ENCODE assay signal across 1 cellular context in the genomic region with DNA sequence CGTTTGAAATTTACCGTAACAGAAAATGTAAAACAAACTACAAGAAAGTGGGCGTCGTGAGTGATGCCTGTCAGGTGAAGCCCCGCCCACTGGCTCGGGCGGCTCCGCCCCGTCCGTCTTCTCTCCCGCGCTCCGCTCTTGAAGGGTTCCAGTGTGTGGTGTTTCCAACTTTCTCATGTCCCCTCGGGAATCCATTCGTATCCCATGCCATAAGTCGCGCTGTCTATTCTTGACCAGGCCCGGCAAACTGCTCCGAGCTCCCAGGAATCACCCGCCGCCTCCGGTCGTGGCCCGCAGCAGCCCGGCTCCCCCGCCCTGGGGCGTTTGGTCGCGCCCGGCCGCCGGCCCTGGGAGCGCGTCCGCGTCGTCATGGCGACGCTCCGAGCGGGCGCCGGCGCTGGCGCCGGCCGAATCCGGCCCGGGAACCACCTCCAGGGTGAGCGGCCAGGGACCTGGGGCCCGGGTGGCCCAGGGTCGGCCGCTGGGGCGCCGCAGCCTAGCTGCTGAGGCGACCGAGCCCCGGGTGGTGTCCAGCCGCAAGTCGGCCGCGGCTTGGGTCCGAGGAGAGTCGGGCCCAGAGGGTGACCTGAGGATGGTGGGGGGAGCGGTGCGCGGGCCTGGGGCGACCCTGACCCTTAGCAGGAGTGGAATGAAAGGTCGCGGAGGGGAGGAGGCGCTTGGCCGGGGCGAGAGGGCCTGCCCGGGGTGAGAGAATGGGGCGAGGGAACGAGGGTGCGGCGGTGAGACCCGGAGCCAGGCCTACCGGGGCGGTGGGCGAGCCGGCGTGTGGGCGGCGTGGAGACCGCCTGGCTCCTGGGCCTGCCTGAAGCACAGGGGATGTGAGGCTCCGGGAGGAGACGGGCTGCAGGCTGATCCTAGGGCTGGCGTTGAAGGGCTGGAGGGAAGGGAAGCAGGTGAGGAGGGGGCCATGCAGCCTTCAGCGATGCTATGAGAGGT.
TF ChIP-seq lines count a peak whose summit lies in the region.

A gene (plus strand): TSS at position 375 of the 957 bp plus-strand sequence. CDS start 1,683 bp downstream, outside the sequence.

TF ChIP-seq in HepG2, 621 proteins besides CTCF, POLR2A, EP300 and RAD21 (continued from another document and continues in another):
- TF ChIP-seq ZNF749 (CRISPR knock-in tag; IDR thresholded peaks at IDR 0.05; ENCODE audit: borderline replicate concordance) (no peak), ZNF720 (CRISPR knock-in tag; IDR thresholded peaks at IDR 0.05) (no peak), ZNF883 (CRISPR knock-in tag; IDR thresholded peaks at IDR 0.05; ENCODE audit: not compliant biosample characterization) (no peak), CEBPG (CRISPR knock-in tag; IDR thresholded peaks at IDR 0.05) (no peak), TSC22D2 (CRISPR knock-in tag; IDR thresholded peaks at IDR 0.05; ENCODE audit: borderline replicate concordance) (no peak), ZSCAN25 (CRISPR knock-in tag; IDR thresholded peaks at IDR 0.05) (no peak), SIN3A (IDR thresholded peaks at IDR 0.05; ENCODE audit: borderline replicate concordance, low read depth, low read length) (peak; percentile 58; the same call in 1 of the 2 replicates), SIX1 (CRISPR knock-in tag; IDR thresholded peaks at IDR 0.05; ENCODE audit: borderline replicate concordance) (no peak), ZNF7 (CRISPR knock-in tag; IDR thresholded peaks at IDR 0.05) (no peak), ZFP36L1 (CRISPR knock-in tag; IDR thresholded peaks at IDR 0.05) (no peak), NFATC3 (CRISPR knock-in tag; IDR thresholded peaks at IDR 0.05) (no peak), KDM4B (CRISPR knock-in tag; IDR thresholded peaks at IDR 0.05) (no peak), ZNF12 (CRISPR knock-in tag; IDR thresholded peaks at IDR 0.05) (no peak), MAFK (conservative IDR thresholded peaks at IDR 0.05 in 1 of 2, IDR thresholded peaks at IDR 0.05 in 1 of 2; ENCODE audit: low read length in 2 of 2) (no peak), EED (CRISPR knock-in tag; IDR thresholded peaks at IDR 0.05) (peak; percentile 66; the same call in 1 of the 2 replicates), SNAPC2 (CRISPR knock-in tag; IDR thresholded peaks at IDR 0.05) (no peak), ZBTB42 (CRISPR knock-in tag; IDR thresholded peaks at IDR 0.05) (no peak), ZC3H4 (CRISPR knock-in tag; IDR thresholded peaks at IDR 0.05; ENCODE audit: borderline replicate concordance) (no peak), BCL6 (CRISPR knock-in tag; IDR thresholded peaks at IDR 0.05) (no peak), GABPA (IDR thresholded peaks at IDR 0.05; ENCODE audit: low read depth, low read length) (no peak), GABPA (CRISPR knock-in tag; IDR thresholded peaks at IDR 0.05; ENCODE audit: low read depth) (no peak), ZNF879 (CRISPR knock-in tag; IDR thresholded peaks at IDR 0.05) (no peak), ZNF709 (CRISPR knock-in tag; IDR thresholded peaks at IDR 0.05) (0 out of 2 replicates have a peak, but pooled peaks have one; percentile 48), ASH2L (IDR thresholded peaks at IDR 0.05; ENCODE audit: insufficient read length, low read depth, low read length) (peak; percentile 59), KDM6A (CRISPR knock-in tag; IDR thresholded peaks at IDR 0.05; ENCODE audit: low read depth) (no peak), NFYC (CRISPR knock-in tag; IDR thresholded peaks at IDR 0.05) (no peak), ZNF788 (CRISPR knock-in tag; IDR thresholded peaks at IDR 0.05; ENCODE audit: borderline replicate concordance) (peak; percentile 72; the same call in 1 of the 2 replicates), ZNF274 (CRISPR knock-in tag; IDR thresholded peaks at IDR 0.05) (no peak; the same call in 1 of the 2 replicates), ZNF251 (CRISPR knock-in tag; IDR thresholded peaks at IDR 0.05) (no peak), ZNF335 (CRISPR knock-in tag; IDR thresholded peaks at IDR 0.05) (no peak), CBX2 (IDR thresholded peaks at IDR 0.05; ENCODE audit: low read depth, low read length) (no peak), CBX2 (CRISPR knock-in tag; IDR thresholded peaks at IDR 0.05; ENCODE audit: low read depth) (no peak), ZFAT (CRISPR knock-in tag; conservative IDR thresholded peaks at IDR 0.05) (no peak), IKZF1 (IDR thresholded peaks at IDR 0.05) (no peak), ZNF124 (CRISPR knock-in tag; IDR thresholded peaks at IDR 0.05) (0 out of 2 replicates have a peak, but pooled peaks have one; percentile 36), ZNF33A (CRISPR knock-in tag; IDR thresholded peaks at IDR 0.05; ENCODE audit: borderline replicate concordance) (no peak), HDAC6 (IDR thresholded peaks at IDR 0.05; ENCODE audit: low read depth, low read length) (no peak), HHEX (CRISPR knock-in tag; IDR thresholded peaks at IDR 0.05) (no peak), TAF15 (IDR thresholded peaks at IDR 0.05; ENCODE audit: low read depth, low read length, poor library complexity, severe bottlenecking) (no peak), ZNF205 (CRISPR knock-in tag; IDR thresholded peaks at IDR 0.05) (no peak), NCOA5 (CRISPR knock-in tag; IDR thresholded peaks at IDR 0.05) (no peak), ZNF773 (CRISPR knock-in tag; IDR thresholded peaks at IDR 0.05; ENCODE audit: borderline replicate concordance) (no peak), PLRG1 (conservative IDR thresholded peaks at IDR 0.05) (no peak), HDAC2 (CRISPR knock-in tag; IDR thresholded peaks at IDR 0.05) (0 out of 2 replicates have a peak, but pooled peaks have one; percentile 9), NCOA2 (CRISPR knock-in tag; IDR thresholded peaks at IDR 0.05) (no peak), ATM (IDR thresholded peaks at IDR 0.05; ENCODE audit: borderline replicate concordance) (no peak), ISX (CRISPR knock-in tag; conservative IDR thresholded peaks at IDR 0.05) (no peak)
- TF ChIP-seq, protein P1, sequence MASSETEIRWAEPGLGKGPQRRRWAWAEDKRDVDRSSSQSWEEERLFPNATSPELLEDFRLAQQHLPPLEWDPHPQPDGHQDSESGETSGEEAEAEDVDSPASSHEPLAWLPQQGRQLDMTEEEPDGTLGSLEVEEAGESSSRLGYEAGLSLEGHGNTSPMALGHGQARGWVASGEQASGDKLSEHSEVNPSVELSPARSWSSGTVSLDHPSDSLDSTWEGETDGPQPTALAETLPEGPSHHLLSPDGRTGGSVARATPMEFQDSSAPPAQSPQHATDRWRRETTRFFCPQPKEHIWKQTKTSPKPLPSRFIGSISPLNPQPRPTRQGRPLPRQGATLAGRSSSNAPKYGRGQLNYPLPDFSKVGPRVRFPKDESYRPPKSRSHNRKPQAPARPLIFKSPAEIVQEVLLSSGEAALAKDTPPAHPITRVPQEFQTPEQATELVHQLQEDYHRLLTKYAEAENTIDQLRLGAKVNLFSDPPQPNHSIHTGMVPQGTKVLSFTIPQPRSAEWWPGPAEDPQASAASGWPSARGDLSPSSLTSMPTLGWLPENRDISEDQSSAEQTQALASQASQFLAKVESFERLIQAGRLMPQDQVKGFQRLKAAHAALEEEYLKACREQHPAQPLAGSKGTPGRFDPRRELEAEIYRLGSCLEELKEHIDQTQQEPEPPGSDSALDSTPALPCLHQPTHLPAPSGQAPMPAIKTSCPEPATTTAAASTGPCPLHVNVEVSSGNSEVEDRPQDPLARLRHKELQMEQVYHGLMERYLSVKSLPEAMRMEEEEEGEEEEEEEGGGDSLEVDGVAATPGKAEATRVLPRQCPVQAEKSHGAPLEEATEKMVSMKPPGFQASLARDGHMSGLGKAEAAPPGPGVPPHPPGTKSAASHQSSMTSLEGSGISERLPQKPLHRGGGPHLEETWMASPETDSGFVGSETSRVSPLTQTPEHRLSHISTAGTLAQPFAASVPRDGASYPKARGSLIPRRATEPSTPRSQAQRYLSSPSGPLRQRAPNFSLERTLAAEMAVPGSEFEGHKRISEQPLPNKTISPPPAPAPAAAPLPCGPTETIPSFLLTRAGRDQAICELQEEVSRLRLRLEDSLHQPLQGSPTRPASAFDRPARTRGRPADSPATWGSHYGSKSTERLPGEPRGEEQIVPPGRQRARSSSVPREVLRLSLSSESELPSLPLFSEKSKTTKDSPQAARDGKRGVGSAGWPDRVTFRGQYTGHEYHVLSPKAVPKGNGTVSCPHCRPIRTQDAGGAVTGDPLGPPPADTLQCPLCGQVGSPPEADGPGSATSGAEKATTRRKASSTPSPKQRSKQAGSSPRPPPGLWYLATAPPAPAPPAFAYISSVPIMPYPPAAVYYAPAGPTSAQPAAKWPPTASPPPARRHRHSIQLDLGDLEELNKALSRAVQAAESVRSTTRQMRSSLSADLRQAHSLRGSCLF (CRISPR knock-in tag; IDR thresholded peaks at IDR 0.05; ENCODE audit: borderline replicate concordance), result no peak
- TF ChIP-seq, protein P2, sequence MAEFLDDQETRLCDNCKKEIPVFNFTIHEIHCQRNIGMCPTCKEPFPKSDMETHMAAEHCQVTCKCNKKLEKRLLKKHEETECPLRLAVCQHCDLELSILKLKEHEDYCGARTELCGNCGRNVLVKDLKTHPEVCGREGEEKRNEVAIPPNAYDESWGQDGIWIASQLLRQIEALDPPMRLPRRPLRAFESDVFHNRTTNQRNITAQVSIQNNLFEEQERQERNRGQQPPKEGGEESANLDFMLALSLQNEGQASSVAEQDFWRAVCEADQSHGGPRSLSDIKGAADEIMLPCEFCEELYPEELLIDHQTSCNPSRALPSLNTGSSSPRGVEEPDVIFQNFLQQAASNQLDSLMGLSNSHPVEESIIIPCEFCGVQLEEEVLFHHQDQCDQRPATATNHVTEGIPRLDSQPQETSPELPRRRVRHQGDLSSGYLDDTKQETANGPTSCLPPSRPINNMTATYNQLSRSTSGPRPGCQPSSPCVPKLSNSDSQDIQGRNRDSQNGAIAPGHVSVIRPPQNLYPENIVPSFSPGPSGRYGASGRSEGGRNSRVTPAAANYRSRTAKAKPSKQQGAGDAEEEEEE (CRISPR knock-in tag; IDR thresholded peaks at IDR 0.05; ENCODE audit: borderline replicate concordance), result no peak
- TF ChIP-seq, protein P3, sequence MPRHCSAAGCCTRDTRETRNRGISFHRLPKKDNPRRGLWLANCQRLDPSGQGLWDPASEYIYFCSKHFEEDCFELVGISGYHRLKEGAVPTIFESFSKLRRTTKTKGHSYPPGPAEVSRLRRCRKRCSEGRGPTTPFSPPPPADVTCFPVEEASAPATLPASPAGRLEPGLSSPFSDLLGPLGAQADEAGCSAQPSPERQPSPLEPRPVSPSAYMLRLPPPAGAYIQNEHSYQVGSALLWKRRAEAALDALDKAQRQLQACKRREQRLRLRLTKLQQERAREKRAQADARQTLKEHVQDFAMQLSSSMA (CRISPR knock-in tag; IDR thresholded peaks at IDR 0.05), result no peak
- TF ChIP-seq, protein P4, sequence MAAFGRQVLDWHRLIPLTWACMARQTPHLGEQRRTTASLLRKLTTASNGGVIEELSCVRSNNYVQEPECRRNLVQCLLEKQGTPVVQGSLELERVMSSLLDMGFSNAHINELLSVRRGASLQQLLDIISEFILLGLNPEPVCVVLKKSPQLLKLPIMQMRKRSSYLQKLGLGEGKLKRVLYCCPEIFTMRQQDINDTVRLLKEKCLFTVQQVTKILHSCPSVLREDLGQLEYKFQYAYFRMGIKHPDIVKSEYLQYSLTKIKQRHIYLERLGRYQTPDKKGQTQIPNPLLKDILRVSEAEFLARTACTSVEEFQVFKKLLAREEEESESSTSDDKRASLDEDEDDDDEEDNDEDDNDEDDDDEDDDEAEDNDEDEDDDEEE (CRISPR knock-in tag; IDR thresholded peaks at IDR 0.05), result no peak; the same call in 1 of the 2 replicates
- TF ChIP-seq, protein P5, sequence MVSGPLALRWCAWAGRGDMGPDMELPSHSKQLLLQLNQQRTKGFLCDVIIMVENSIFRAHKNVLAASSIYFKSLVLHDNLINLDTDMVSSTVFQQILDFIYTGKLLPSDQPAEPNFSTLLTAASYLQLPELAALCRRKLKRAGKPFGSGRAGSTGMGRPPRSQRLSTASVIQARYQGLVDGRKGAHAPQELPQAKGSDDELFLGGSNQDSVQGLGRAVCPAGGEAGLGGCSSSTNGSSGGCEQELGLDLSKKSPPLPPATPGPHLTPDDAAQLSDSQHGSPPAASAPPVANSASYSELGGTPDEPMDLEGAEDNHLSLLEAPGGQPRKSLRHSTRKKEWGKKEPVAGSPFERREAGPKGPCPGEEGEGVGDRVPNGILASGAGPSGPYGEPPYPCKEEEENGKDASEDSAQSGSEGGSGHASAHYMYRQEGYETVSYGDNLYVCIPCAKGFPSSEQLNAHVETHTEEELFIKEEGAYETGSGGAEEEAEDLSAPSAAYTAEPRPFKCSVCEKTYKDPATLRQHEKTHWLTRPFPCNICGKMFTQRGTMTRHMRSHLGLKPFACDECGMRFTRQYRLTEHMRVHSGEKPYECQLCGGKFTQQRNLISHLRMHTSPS (CRISPR knock-in tag; IDR thresholded peaks at IDR 0.05; ENCODE audit: low read depth), result no peak
- TF ChIP-seq, protein P6, sequence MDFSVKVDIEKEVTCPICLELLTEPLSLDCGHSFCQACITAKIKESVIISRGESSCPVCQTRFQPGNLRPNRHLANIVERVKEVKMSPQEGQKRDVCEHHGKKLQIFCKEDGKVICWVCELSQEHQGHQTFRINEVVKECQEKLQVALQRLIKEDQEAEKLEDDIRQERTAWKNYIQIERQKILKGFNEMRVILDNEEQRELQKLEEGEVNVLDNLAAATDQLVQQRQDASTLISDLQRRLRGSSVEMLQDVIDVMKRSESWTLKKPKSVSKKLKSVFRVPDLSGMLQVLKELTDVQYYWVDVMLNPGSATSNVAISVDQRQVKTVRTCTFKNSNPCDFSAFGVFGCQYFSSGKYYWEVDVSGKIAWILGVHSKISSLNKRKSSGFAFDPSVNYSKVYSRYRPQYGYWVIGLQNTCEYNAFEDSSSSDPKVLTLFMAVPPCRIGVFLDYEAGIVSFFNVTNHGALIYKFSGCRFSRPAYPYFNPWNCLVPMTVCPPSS (IDR thresholded peaks at IDR 0.05), result no peak
- TF ChIP-seq, protein P7, sequence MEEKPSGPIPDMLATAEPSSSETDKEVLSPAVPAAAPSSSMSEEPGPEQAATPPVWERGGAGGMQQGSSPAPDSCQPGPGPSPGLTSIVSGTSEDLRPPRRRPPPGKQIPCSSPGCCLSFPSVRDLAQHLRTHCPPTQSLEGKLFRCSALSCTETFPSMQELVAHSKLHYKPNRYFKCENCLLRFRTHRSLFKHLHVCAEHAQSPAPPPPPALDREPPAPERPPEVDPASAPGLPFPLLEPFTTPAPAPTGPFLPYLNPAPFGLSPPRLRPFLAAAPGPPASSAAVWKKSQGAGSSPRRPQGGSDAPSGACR (CRISPR knock-in tag; IDR thresholded peaks at IDR 0.05), result no peak
